In the genomic region with DNA sequence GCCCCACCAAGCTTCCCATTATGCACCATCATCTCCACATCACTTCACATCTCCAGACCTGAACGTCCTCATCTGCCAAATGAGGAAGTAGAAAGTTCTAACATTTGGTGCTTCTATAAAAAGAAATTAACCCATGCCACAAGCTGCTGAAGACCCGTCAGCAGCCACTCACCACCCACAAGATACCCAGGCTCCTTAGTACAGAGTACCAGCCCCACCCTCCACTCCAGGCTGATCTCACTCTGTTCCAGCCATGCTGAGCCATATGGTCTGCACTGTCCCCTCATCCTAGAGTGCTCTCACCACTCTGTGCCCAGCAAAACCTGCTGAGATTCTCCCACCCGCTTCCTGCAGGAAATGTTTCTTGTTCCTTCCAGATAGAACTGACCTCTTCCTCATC, we compare ENCODE assay signal across 1 cellular context.
TF ChIP-seq lines count a peak whose summit lies in the region.

No MANE protein-coding gene starts in this region.

TF ChIP-seq in HepG2, 621 proteins besides CTCF, POLR2A, EP300 and RAD21 (continued from another document):
- TF ChIP-seq, protein P1, sequence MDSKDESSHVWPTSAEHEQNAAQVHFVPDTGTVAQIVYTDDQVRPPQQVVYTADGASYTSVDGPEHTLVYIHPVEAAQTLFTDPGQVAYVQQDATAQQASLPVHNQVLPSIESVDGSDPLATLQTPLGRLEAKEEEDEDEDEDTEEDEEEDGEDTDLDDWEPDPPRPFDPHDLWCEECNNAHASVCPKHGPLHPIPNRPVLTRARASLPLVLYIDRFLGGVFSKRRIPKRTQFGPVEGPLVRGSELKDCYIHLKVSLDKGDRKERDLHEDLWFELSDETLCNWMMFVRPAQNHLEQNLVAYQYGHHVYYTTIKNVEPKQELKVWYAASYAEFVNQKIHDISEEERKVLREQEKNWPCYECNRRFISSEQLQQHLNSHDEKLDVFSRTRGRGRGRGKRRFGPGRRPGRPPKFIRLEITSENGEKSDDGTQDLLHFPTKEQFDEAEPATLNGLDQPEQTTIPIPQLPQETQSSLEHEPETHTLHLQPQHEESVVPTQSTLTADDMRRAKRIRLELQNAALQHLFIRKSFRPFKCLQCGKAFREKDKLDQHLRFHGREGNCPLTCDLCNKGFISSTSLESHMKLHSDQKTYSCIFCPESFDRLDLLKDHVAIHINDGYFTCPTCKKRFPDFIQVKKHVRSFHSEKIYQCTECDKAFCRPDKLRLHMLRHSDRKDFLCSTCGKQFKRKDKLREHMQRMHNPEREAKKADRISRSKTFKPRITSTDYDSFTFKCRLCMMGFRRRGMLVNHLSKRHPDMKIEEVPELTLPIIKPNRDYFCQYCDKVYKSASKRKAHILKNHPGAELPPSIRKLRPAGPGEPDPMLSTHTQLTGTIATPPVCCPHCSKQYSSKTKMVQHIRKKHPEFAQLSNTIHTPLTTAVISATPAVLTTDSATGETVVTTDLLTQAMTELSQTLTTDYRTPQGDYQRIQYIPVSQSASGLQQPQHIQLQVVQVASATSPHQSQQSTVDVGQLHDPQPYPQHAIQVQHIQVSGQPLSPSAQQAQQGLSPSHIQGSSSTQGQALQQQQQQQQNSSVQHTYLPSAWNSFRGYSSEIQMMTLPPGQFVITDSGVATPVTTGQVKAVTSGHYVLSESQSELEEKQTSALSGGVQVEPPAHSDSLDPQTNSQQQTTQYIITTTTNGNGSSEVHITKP (CRISPR knock-in tag; IDR thresholded peaks at IDR 0.05; ENCODE audit: low read depth) = no peak
